In genomic region chr3:184765730-184766074, GRCh38 we compare ENCODE assay signal across 10 cellular contexts. TPM values are rescaled to one million over a fixed set of nuclear protein-coding genes. Genes with fewer than 3 reads are reported as not detected.
DNase-seq lines count a peak whose midpoint lies in the region; ATAC-seq and TF ChIP-seq lines count a peak whose summit lies in the region.
"Had no signal": no experiment of that assay in that cellular context is flagged by ENCODE, and none has a peak within 500 bp of the region (broad histone marks: within the 10 kb centered on the region; RNA-seq: fewer than 3 reads in every experiment).

No MANE protein-coding gene starts in this region.

- DNase-seq in AG10803 (ENCODE audit: low read depth) = peak; percentile 44
- DNase-seq in LoVo (ENCODE audit: low spot score) = peak; percentile 73
- no peak for DNase-seq in esophagus squamous epithelium (lab: John Stamatoyannopoulos, UW)
- DNase-seq in activated CD8-positive, alpha-beta memory T cell treated with anti-CD3 and anti-CD28 coated beads, Interleukin-2, amount 50 U/mL, for 4 hours = no peak
- DNase-seq in SK-N-DZ (ENCODE audit: low spot score) = no peak
- DNase-seq in NCI-H2196 treated with DMSO at 0.1 percent for 48 hours (lab: John Stamatoyannopoulos, UW; ENCODE audit: unreplicated experiment) = no peak
- DNase-seq: upper lobe of left lung had no signal

- ATAC-seq in GM21360 (IDR thresholded peaks at IDR 0.05; ENCODE audit: unreplicated experiment) (peak; percentile 48), HG02798 (IDR thresholded peaks at IDR 0.05; ENCODE audit: poor library complexity, unreplicated experiment) (no peak)

- H3K4me1 ChIP-seq in esophagus squamous epithelium = peaks cover 2 to 45% (median 11%) of the 10 kb centered on the region in 3 donors
- H3K4me1 ChIP-seq: upper lobe of left lung had no signal

- H3K36me3 ChIP-seq in esophagus squamous epithelium = no peaks in the 10 kb centered on the region
- H3K36me3 ChIP-seq: adrenal gland, upper lobe of left lung had no signal

- intact Hi-C loops in esophagus squamous epithelium (cut with DNase I) = no loop called here

- H3K4me3 ChIP-seq in AG10803 (ENCODE audit: low read length) (no peak overlapping the region), esophagus squamous epithelium (no peak overlapping the region)
- H3K4me3 ChIP-seq: adrenal gland, upper lobe of left lung had no signal

- no peak for TF ChIP-seq POLR2A in esophagus squamous epithelium (IDR thresholded peaks at IDR 0.05)

- TF ChIP-seq CTCF in AG10803 (conservative IDR thresholded peaks at IDR 0.05; ENCODE audit: low read length) (no peak), esophagus squamous epithelium (IDR thresholded peaks at IDR 0.05) (no peak)

- H3K27me3 ChIP-seq in esophagus squamous epithelium = peaks cover 0 to 9% (median 0%) of the 10 kb centered on the region in 4 donors
- H3K27me3 ChIP-seq: adrenal gland, upper lobe of left lung had no signal

- H3K27ac ChIP-seq in esophagus squamous epithelium = peak overlapping the region; percentile 68 to 84 (median 72)
- H3K27ac ChIP-seq: adrenal gland, upper lobe of left lung had no signal

- no peaks in the 10 kb centered on the region for H3K9me3 ChIP-seq in esophagus squamous epithelium
- H3K9me3 ChIP-seq: adrenal gland, upper lobe of left lung had no signal

- 36 to 43% methylated on average over 7 of the region's 7 CpGs for WGBS in esophagus squamous epithelium, 2 donors

RNA-seq across cellular contexts. Expression of gene VPS8, which starts 46.3 kb away (rescaled TPM):
- total RNA-seq in esophagus squamous epithelium = 10 to 100 TPM; 23.7 to 61.8 (median 37.1) TPM
- polyA plus RNA-seq in SK-N-DZ (2014; cell fraction: cytosol; rRNA removed) = 29.6 and 40.9 TPM in 2 replicates
- polyA plus RNA-seq in SK-N-DZ (2014; cell fraction: nucleus; rRNA removed) = 53.2 and 76.5 TPM in 2 replicates

RNA-seq across cellular contexts. Expression of gene MAGEF1, which starts 53.8 kb away (rescaled TPM):
- total RNA-seq in esophagus squamous epithelium = 10 to 100 TPM; 18.3 to 28.4 (median 20.6) TPM
- 143 and 154 TPM in 2 replicates for polyA plus RNA-seq in SK-N-DZ (2014; cell fraction: cytosol; rRNA removed)
- 65.3 and 73.3 TPM in 2 replicates for polyA plus RNA-seq in SK-N-DZ (2014; cell fraction: nucleus; rRNA removed)

Comparison
In these comparisons a context has a peak if more than half of its experiments do, and no peak if none do; other contexts are left out.
1. DNase-seq: peak in AG10803 (single experiment) and LoVo (single experiment); none in esophagus squamous epithelium (single experiment), activated CD8-positive, alpha-beta memory T cell treated with anti-CD3 and anti-CD28 coated beads, Interleukin-2, amount 50 U/mL, for 4 hours (single experiment), SK-N-DZ (single experiment) and NCI-H2196 treated with DMSO at 0.1 percent for 48 hours (single experiment).